ENCODE assay signal across 24 cellular contexts in genomic region chr18:58511306-58511705, GRCh38.
"Had no signal": no experiment of that assay in that cellular context is flagged by ENCODE, and none has a peak within 500 bp of the region (broad histone marks: within the 10 kb centered on the region; RNA-seq: fewer than 3 reads in every experiment).

No MANE protein-coding gene starts in this region.

- H3K27me3 Mint-ChIP-seq: activated naive CD4-positive, alpha-beta T cell treated with anti-CD3 and anti-CD28 coated beads, Interleukin-2, amount 50 U/mL, for 24 hours had no signal

- H3K27ac Mint-ChIP-seq: activated CD8-positive, alpha-beta T cell treated with anti-CD3 and anti-CD28 coated beads, Interleukin-2, amount 10 ng/mL, durations not matched to agents 7 days and 5 days; activated naive CD4-positive, alpha-beta T cell treated with anti-CD3 and anti-CD28 coated beads, Interleukin-2, amount 50 U/mL, for 24 hours; activated T-helper 1 cell treated with anti-CD3 and anti-CD28 coated beads, Interleukin-12 subunit alpha, Interleukin-12 subunit beta, Interleukin-2, Interleukin-4 antibody, amounts not matched to agents 30 ng/mL and 10 ng/mL and 1 ng/mL, durations not matched to agents 14 hours and 24 hours and 36 hours had no signal

- H3K36me3 ChIP-seq: brain microvascular endothelial cell, Peyer's patch, SJCRH30 had no signal

- H3K9me3 ChIP-seq: Peyer's patch, SJCRH30, SK-N-SH had no signal

- H3K9ac ChIP-seq: SK-N-SH had no signal

- H3K4me1 Mint-ChIP-seq: activated naive CD4-positive, alpha-beta T cell treated with anti-CD3 and anti-CD28 coated beads, Interleukin-2, amount 50 U/mL, for 24 hours had no signal

- H3K4me3 ChIP-seq: cardiac muscle cell, Peyer's patch, SJCRH30 had no signal

- H3K4me2 ChIP-seq: SK-N-SH had no signal

- DNase-seq: activated CD4-positive, alpha-beta T cell treated with anti-CD3 and anti-CD28 coated beads for 48 hours; activated CD4-positive, alpha-beta T cell treated with anti-CD3 and anti-CD28 coated beads, Interleukin-2, amount 50 U/mL, for 4 hours; activated CD8-positive, alpha-beta memory T cell treated with anti-CD3 and anti-CD28 coated beads, Interleukin-2, amount 50 U/mL, for 48 hours; activated CD8-positive, alpha-beta T cell treated with anti-CD3 and anti-CD28 coated beads, Interleukin-2, amount 10 ng/mL, durations not matched to agents 7 days and 5 days; activated effector memory CD4-positive, alpha-beta T cell treated with Interleukin-2 at 50 U/mL for 16 hours; activated naive CD4-positive, alpha-beta T cell; activated T-cell treated with anti-CD3 and anti-CD28 coated beads, Interleukin-2, amount 50 U/mL, for 1 hour; brain microvascular endothelial cell; NCI-H1048; NCI-H187 treated with DMSO at 0.1 percent for 48 hours; NCI-H2081 treated with DMSO at 0.1 percent for 48 hours; NCI-H446; NCI-H524; Right ventricle myocardium superior; SJCRH30; SK-N-SH; T-helper 1 cell had no signal

- H3K9me3 Mint-ChIP-seq: activated naive CD4-positive, alpha-beta T cell treated with anti-CD3 and anti-CD28 coated beads, Interleukin-2, amount 50 U/mL, for 24 hours had no signal

- H3K27me3 ChIP-seq: brain microvascular endothelial cell, cardiac muscle cell, Peyer's patch, SJCRH30 had no signal

- ATAC-seq: activated CD4-positive, CD25-positive, alpha-beta regulatory T cell treated with anti-CD3 and anti-CD28 coated beads, Interleukin-2, amount 50 U/mL, for 24 hours; activated CD8-positive, alpha-beta T cell treated with anti-CD3 and anti-CD28 coated beads, Interleukin-2, amount 10 ng/mL, durations not matched to agents 7 days and 5 days had no signal

- H3K36me3 Mint-ChIP-seq: activated naive CD4-positive, alpha-beta T cell treated with anti-CD3 and anti-CD28 coated beads, Interleukin-2, amount 50 U/mL, for 24 hours had no signal

- H3K4me3 Mint-ChIP-seq: activated CD8-positive, alpha-beta T cell treated with anti-CD3 and anti-CD28 coated beads, Interleukin-2, amount 10 ng/mL, durations not matched to agents 7 days and 5 days; activated naive CD4-positive, alpha-beta T cell treated with anti-CD3 and anti-CD28 coated beads, Interleukin-2, amount 50 U/mL, for 24 hours; activated T-helper 1 cell treated with anti-CD3 and anti-CD28 coated beads, Interleukin-12 subunit alpha, Interleukin-12 subunit beta, Interleukin-2, Interleukin-4 antibody, amounts not matched to agents 30 ng/mL and 10 ng/mL and 1 ng/mL, durations not matched to agents 14 hours and 24 hours and 36 hours had no signal

- H3K27ac ChIP-seq: brain microvascular endothelial cell, Peyer's patch, RWPE1, SJCRH30, VCaP had no signal

- H3K4me1 ChIP-seq: Peyer's patch, SJCRH30 had no signal
